In the genomic region with DNA sequence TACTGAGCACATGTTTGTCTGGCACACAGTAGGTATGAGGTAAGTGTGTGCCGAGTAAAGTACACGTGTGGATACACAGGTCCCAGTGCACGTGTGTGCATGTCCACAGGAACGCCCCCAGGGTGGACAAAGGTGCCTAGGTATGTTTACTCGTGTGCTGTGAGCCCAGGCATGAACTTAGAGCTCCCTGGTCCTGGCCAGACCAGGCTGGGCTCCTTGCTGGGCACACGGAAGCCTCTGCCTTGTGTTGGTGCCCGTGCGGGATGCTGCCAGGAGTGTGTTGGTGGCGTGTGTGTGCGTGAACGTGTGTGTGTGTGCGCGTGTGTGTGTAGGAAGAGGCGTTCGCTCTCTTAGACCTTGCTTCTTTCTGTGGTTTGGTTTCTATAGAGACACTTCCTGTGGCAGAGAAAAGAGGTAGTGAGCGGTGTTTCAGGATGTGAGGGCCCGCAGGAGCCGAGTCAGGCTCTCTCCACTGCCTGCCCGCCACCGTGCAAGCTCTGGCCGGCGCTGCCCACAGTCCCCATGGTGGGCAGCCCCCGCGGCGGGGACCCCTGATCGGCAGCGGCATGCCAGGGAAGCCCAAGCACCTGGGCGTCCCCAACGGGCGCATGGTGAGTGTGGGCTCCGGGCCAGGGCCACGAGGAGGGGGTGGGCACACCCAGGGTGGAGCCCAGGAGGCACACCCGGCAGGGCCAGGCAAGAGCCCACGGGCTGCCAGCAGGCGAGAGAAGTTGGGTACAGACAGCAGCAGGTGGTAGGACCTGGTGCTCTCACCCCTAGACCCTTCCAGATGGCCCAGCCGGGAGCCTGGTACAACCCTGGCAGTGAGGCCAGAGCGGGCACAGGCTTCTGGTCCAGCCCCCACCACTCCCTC, we compare ENCODE assay signal across 8 cellular contexts. TPM values are rescaled to one million over a fixed set of nuclear protein-coding genes. Genes with fewer than 3 reads are reported as not detected.
DNase-seq lines count a peak whose midpoint lies in the region; ATAC-seq and TF ChIP-seq lines count a peak whose summit lies in the region.

A gene with protein sequence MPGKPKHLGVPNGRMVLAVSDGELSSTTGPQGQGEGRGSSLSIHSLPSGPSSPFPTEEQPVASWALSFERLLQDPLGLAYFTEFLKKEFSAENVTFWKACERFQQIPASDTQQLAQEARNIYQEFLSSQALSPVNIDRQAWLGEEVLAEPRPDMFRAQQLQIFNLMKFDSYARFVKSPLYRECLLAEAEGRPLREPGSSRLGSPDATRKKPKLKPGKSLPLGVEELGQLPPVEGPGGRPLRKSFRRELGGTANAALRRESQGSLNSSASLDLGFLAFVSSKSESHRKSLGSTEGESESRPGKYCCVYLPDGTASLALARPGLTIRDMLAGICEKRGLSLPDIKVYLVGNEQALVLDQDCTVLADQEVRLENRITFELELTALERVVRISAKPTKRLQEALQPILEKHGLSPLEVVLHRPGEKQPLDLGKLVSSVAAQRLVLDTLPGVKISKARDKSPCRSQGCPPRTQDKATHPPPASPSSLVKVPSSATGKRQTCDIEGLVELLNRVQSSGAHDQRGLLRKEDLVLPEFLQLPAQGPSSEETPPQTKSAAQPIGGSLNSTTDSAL (plus strand): TSS at position 466 of the 874 bp plus-strand sequence. CDS start 101 bp downstream, at position 567.

- peak; percentile 90 for ATAC-seq in HG03280 (IDR thresholded peaks at IDR 0.05; ENCODE audit: unreplicated experiment)

- DNase-seq in CD1c-positive myeloid dendritic cell (ENCODE audit: extremely low spot score) (peak; percentile 92), GM19238 (ENCODE audit: insufficient read length, low spot score) (peak; percentile 92), germinal center (ENCODE audit: low spot score) (peak; percentile 85), skeletal muscle cell (ENCODE audit: low read depth) (no peak), SHP77 treated with DMSO at 0.1 percent for 48 hours (lab: John Stamatoyannopoulos, UW) (no peak)
- peak; percentile 68 to 77 for DNase-seq in activated T-cell treated with anti-CD3 and anti-CD28 coated beads, Interleukin-2, amount 50 U/mL, for 48 hours

- H3K4me3 ChIP-seq in skeletal muscle cell (ENCODE audit: low read depth, low read length): peak within 1 kb of the TSS; percentile 7

TF ChIP-seq in PFSK-1, 5 proteins besides CTCF, POLR2A, EP300 and RAD21:
- no peak for TF ChIP-seq TAF1 (IDR thresholded peaks at IDR 0.05; ENCODE audit: borderline replicate concordance, insufficient read depth, low read length)
- peak; percentile 72 for TF ChIP-seq FOXP2 (optimal IDR thresholded peaks at IDR 0.05; ENCODE audit: borderline replicate concordance, extremely low read depth, extremely low read length, insufficient read depth)
- TF ChIP-seq, protein P1, sequence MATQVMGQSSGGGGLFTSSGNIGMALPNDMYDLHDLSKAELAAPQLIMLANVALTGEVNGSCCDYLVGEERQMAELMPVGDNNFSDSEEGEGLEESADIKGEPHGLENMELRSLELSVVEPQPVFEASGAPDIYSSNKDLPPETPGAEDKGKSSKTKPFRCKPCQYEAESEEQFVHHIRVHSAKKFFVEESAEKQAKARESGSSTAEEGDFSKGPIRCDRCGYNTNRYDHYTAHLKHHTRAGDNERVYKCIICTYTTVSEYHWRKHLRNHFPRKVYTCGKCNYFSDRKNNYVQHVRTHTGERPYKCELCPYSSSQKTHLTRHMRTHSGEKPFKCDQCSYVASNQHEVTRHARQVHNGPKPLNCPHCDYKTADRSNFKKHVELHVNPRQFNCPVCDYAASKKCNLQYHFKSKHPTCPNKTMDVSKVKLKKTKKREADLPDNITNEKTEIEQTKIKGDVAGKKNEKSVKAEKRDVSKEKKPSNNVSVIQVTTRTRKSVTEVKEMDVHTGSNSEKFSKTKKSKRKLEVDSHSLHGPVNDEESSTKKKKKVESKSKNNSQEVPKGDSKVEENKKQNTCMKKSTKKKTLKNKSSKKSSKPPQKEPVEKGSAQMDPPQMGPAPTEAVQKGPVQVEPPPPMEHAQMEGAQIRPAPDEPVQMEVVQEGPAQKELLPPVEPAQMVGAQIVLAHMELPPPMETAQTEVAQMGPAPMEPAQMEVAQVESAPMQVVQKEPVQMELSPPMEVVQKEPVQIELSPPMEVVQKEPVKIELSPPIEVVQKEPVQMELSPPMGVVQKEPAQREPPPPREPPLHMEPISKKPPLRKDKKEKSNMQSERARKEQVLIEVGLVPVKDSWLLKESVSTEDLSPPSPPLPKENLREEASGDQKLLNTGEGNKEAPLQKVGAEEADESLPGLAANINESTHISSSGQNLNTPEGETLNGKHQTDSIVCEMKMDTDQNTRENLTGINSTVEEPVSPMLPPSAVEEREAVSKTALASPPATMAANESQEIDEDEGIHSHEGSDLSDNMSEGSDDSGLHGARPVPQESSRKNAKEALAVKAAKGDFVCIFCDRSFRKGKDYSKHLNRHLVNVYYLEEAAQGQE (IDR thresholded peaks at IDR 0.05; ENCODE audit: insufficient read depth in 1 of 2, low read depth in 2 of 2, low read length in 2 of 2): no peak
- TF ChIP-seq POLR2AphosphoS5 (IDR thresholded peaks at IDR 0.05; ENCODE audit: low read depth, low read length): no peak
- 0 out of 2 replicates have a peak, but pooled peaks have one; percentile 13 for TF ChIP-seq SIN3A (IDR thresholded peaks at IDR 0.05; ENCODE audit: borderline replicate concordance, insufficient read depth, low read length)

RNA-seq across cellular contexts. Expression of the gene that starts here (rescaled TPM):
- polyA plus RNA-seq in PFSK-1 (2012; ENCODE audit: insufficient read length, low read depth): 35.0 TPM

Comparison
In these comparisons a context has a peak if more than half of its experiments do, and no peak if none do; other contexts are left out.
1. DNase-seq: peak in CD1c-positive myeloid dendritic cell (single experiment), GM19238 (single experiment), activated T-cell treated with anti-CD3 and anti-CD28 coated beads, Interleukin-2, amount 50 U/mL, for 48 hours (2 of 2) and germinal center (single experiment); none in skeletal muscle cell (single experiment) and SHP77 treated with DMSO at 0.1 percent for 48 hours (single experiment).